In genomic region chr9:132637351-132637750, GRCh38 we compare ENCODE assay signal across 21 cellular contexts. TPM values are rescaled to one million over a fixed set of nuclear protein-coding genes. Genes with fewer than 3 reads are reported as not detected.
DNase-seq lines count a peak whose midpoint lies in the region; ATAC-seq and TF ChIP-seq lines count a peak whose summit lies in the region.
"Had no signal": no experiment of that assay in that cellular context is flagged by ENCODE, and none has a peak within 500 bp of the region (broad histone marks: within the 10 kb centered on the region; RNA-seq: fewer than 3 reads in every experiment).

No MANE protein-coding gene starts in this region.

- peaks cover 30% of the 10 kb centered on the region for H3K4me1 ChIP-seq in RWPE2 (ENCODE audit: insufficient read depth, poor library complexity, severe bottlenecking)
- H3K4me1 ChIP-seq: adrenal gland, sigmoid colon, upper lobe of right lung had no signal

- in situ Hi-C loops in G401 (cut with HindIII; ENCODE audit: low sequenced_read_pairs), result no loop called here

- H3K4me3 ChIP-seq in RWPE2 (ENCODE audit: severe bottlenecking), result no peak overlapping the region
- H3K4me3 ChIP-seq: adrenal gland, coronary artery, sigmoid colon, upper lobe of right lung had no signal

- no peaks in the 10 kb centered on the region for H3K9me3 Mint-ChIP-seq in nephron progenitor cell
- H3K9me3 Mint-ChIP-seq: activated T-helper 1 cell treated with anti-CD3 and anti-CD28 coated beads, Interleukin-12 subunit alpha, Interleukin-12 subunit beta, Interleukin-2, Interleukin-4 antibody, amounts not matched to agents 30 ng/mL and 10 ng/mL and 1 ng/mL, durations not matched to agents 14 hours and 24 hours and 36 hours had no signal

- no peaks in the 10 kb centered on the region for H3K27me3 ChIP-seq in RWPE2 (ENCODE audit: insufficient read depth, poor library complexity, severe bottlenecking)
- H3K27me3 ChIP-seq: adrenal gland, sigmoid colon, upper lobe of right lung had no signal

- DNase-seq in G401 (ENCODE audit: low spot score) (peak; percentile 94), NCI-H2081 treated with DMSO at 0.1 percent for 48 hours (lab: John Stamatoyannopoulos, UW) (peak; percentile 74), RWPE2 (ENCODE audit: low spot score) (no peak), nephron progenitor cell (no peak)
- DNase-seq: activated CD4-positive, alpha-beta T cell treated with anti-CD3 and anti-CD28 coated beads, Interleukin-2, amount 50 U/mL, for 48 hours; AML-193; head of caudate nucleus; islet precursor cell; NCI-H146; OCI-M1; sigmoid colon; stimulated activated CD4-positive, alpha-beta T cell treated with anti-CD3 and anti-CD28 coated beads, Interleukin-4, amount 100 ng/mL, for 1 hour; upper lobe of right lung had no signal

- H3K36me3 Mint-ChIP-seq in nephron progenitor cell (ENCODE audit: low read depth), result peaks cover 54% of the 10 kb centered on the region

- no peak overlapping the region for H3K27ac ChIP-seq in RWPE2 (ENCODE audit: poor library complexity, severe bottlenecking)
- H3K27ac ChIP-seq: adrenal gland, coronary artery, sigmoid colon, upper lobe of right lung had no signal

- H3K36me3 ChIP-seq in RWPE2 (ENCODE audit: low read depth), result peaks cover 45% of the 10 kb centered on the region

- ATAC-seq in RWPE2 (ENCODE audit: low read depth), result peak; percentile 67
- ATAC-seq in HG03439 (IDR thresholded peaks at IDR 0.05; ENCODE audit: unreplicated experiment), result no peak
- no peak for ATAC-seq in HG02763 (IDR thresholded peaks at IDR 0.05; ENCODE audit: unreplicated experiment)
- no peak for ATAC-seq in HG03196 (IDR thresholded peaks at IDR 0.05; ENCODE audit: unreplicated experiment)
- ATAC-seq in HG03175 (IDR thresholded peaks at IDR 0.05; ENCODE audit: unreplicated experiment), result no peak
- ATAC-seq: upper lobe of right lung had no signal

- peak overlapping the region; percentile 63 for H3K27ac Mint-ChIP-seq in nephron progenitor cell
- H3K27ac Mint-ChIP-seq: activated T-helper 1 cell treated with anti-CD3 and anti-CD28 coated beads, Interleukin-12 subunit alpha, Interleukin-12 subunit beta, Interleukin-2, Interleukin-4 antibody, amounts not matched to agents 30 ng/mL and 10 ng/mL and 1 ng/mL, durations not matched to agents 14 hours and 24 hours and 36 hours had no signal

- peaks cover 16% of the 10 kb centered on the region for H3K4me1 Mint-ChIP-seq in nephron progenitor cell

- no peaks in the 10 kb centered on the region for H3K27me3 Mint-ChIP-seq in nephron progenitor cell (ENCODE audit: low read depth, poor library complexity)

- H3K9me3 ChIP-seq in RWPE2 (ENCODE audit: severe bottlenecking), result no peaks in the 10 kb centered on the region
- H3K9me3 ChIP-seq: adrenal gland, sigmoid colon, upper lobe of right lung had no signal

- TF ChIP-seq CTCF in RWPE2 (IDR thresholded peaks at IDR 0.05; ENCODE audit: poor library complexity, severe bottlenecking), result no peak
- no peak for TF ChIP-seq CTCF in nephron progenitor cell (IDR thresholded peaks at IDR 0.05)

- H3K4me3 Mint-ChIP-seq in nephron progenitor cell, result no peak overlapping the region
- H3K4me3 Mint-ChIP-seq: activated T-helper 1 cell treated with anti-CD3 and anti-CD28 coated beads, Interleukin-12 subunit alpha, Interleukin-12 subunit beta, Interleukin-2, Interleukin-4 antibody, amounts not matched to agents 30 ng/mL and 10 ng/mL and 1 ng/mL, durations not matched to agents 14 hours and 24 hours and 36 hours had no signal

RNA-seq across cellular contexts. Expression of gene DDX31, which starts 32.4 kb away (rescaled TPM):
- 17.6 and 21.9 TPM in 2 replicates for total RNA-seq in G401 (2014; rRNA removed; shearing (Covaris generic))

RNA-seq across cellular contexts. Expression of gene GTF3C4, which starts 32.9 kb away (rescaled TPM):
- total RNA-seq in G401 (2014; rRNA removed; shearing (Covaris generic)), result 21.2 and 24.5 TPM in 2 replicates

RNA-seq across cellular contexts. Expression of gene BARHL1, which starts 54.9 kb away (rescaled TPM):
- total RNA-seq in G401 (2014; rRNA removed; shearing (Covaris generic)), result not detected in 2 replicates
- total RNA-seq: activated T-helper 1 cell treated with anti-CD3 and anti-CD28 coated beads, Interleukin-12 subunit alpha, Interleukin-12 subunit beta, Interleukin-2, Interleukin-4 antibody, amounts not matched to agents 30 ng/mL and 10 ng/mL and 1 ng/mL, durations not matched to agents 14 hours and 24 hours and 36 hours; adrenal gland; H4; sigmoid colon; upper lobe of right lung had no signal

Comparison
In these comparisons a context has a peak if more than half of its experiments do, and no peak if none do; other contexts are left out.
1. DNase-seq: peak in G401 (single experiment) and NCI-H2081 treated with DMSO at 0.1 percent for 48 hours (single experiment); none in RWPE2 (single experiment) and nephron progenitor cell (single experiment).